26 cellular contexts compared by ENCODE assay signal in the genomic region with DNA sequence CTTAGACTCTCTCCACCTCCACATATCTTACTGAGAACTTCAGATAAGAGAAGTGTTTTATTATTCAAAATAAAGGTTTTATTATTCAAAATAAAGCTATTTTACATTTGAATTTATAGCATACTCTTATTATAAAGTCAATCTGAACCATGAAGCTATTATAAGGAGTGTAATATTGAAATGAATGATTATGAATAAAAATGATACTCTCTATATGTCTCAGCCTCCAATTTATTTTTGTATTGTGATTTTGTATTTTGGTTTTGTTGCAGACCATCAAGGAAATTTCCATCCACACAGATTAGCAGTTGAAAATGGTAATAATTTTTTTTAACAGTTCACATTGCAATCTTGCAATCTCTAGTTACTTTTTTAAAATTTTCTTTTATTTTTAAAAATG.
"Had no signal": no experiment of that assay in that cellular context is flagged by ENCODE, and none has a peak within 500 bp of the region (broad histone marks: within the 10 kb centered on the region; RNA-seq: fewer than 3 reads in every experiment).

No MANE protein-coding gene starts in this region.

- H3K27ac Mint-ChIP-seq: dendritic cell treated with granulocyte-macrophage colony-stimulating factor and Interleukin-4, amounts not matched to agents 40 ng/mL and 50 ng/mL, for 4 days; effector memory CD8-positive, alpha-beta T cell; endodermal cell; immature natural killer cell; mesothelial cell of epicardium had no signal

- H3K4me1 ChIP-seq: colonic mucosa, esophagus squamous epithelium, lower lobe of right lung had no signal

- H3K27ac ChIP-seq: colonic mucosa, epithelial cell of prostate, esophagus squamous epithelium, gastrocnemius medialis, heart right ventricle, left lung, lower lobe of right lung had no signal

- DNase-seq: colonic mucosa; cortex of kidney; effector CD8-positive, alpha-beta T cell; effector memory CD8-positive, alpha-beta T cell; endodermal cell; erythroblast; esophagus squamous epithelium; foreskin fibroblast; foreskin melanocyte; gastrocnemius medialis; glutamatergic neuron; head of caudate nucleus; heart right ventricle; hippocampal formation; immature natural killer cell; islet precursor cell; left cardiac atrium; left lung; left ventricle myocardium superior; lower lobe of right lung; mesenchymal stem cell; mucosa of descending colon had no signal

- H3K9me3 Mint-ChIP-seq: dendritic cell treated with granulocyte-macrophage colony-stimulating factor and Interleukin-4, amounts not matched to agents 40 ng/mL and 50 ng/mL, for 4 days; effector memory CD8-positive, alpha-beta T cell; endodermal cell; immature natural killer cell; mesothelial cell of epicardium had no signal

- H3K9me3 ChIP-seq: colonic mucosa, esophagus squamous epithelium, gastrocnemius medialis, heart right ventricle, left lung, lower lobe of right lung, mucosa of descending colon had no signal

- H3K27me3 Mint-ChIP-seq: dendritic cell treated with granulocyte-macrophage colony-stimulating factor and Interleukin-4, amounts not matched to agents 40 ng/mL and 50 ng/mL, for 4 days; effector memory CD8-positive, alpha-beta T cell had no signal

- H3K36me3 ChIP-seq: colonic mucosa, esophagus squamous epithelium, gastrocnemius medialis, heart right ventricle, left lung, lower lobe of right lung had no signal

- H3K4me3 Mint-ChIP-seq: dendritic cell treated with granulocyte-macrophage colony-stimulating factor and Interleukin-4, amounts not matched to agents 40 ng/mL and 50 ng/mL, for 4 days; effector memory CD8-positive, alpha-beta T cell; endodermal cell; immature natural killer cell; mesothelial cell of epicardium had no signal

- ATAC-seq: effector memory CD8-positive, alpha-beta T cell; esophagus mucosa; gastrocnemius medialis; heart right ventricle; left cardiac atrium; left lung; left ventricle myocardium superior; lower lobe of right lung; mucosa of descending colon had no signal

- H3K4me3 ChIP-seq: colonic mucosa, esophagus squamous epithelium, gastrocnemius medialis, heart right ventricle, left lung, lower lobe of right lung, mucosa of descending colon had no signal

- H3K27me3 ChIP-seq: colonic mucosa, esophagus squamous epithelium, gastrocnemius medialis, heart right ventricle, left lung had no signal
